ENCODE assay signal across 23 cellular contexts in genomic region chr10:88617772-88618300, GRCh38. TPM values are rescaled to one million over a fixed set of nuclear protein-coding genes. Genes with fewer than 3 reads are reported as not detected.
DNase-seq lines count a peak whose midpoint lies in the region; ATAC-seq and TF ChIP-seq lines count a peak whose summit lies in the region.
"Had no signal": no experiment of that assay in that cellular context is flagged by ENCODE, and none has a peak within 500 bp of the region (broad histone marks: within the 10 kb centered on the region; RNA-seq: fewer than 3 reads in every experiment).

No MANE protein-coding gene starts in this region.

- H3K27me3 Mint-ChIP-seq in activated naive CD8-positive, alpha-beta T cell treated with anti-CD3 and anti-CD28 coated beads, Interleukin-2, amount 50 U/mL, for 24 hours = no peaks in the 10 kb centered on the region

- TF ChIP-seq CTCF in BE2C (IDR thresholded peaks at IDR 0.05; ENCODE audit: low read depth, low read length) (no peak), omental fat pad (IDR thresholded peaks at IDR 0.05) (no peak), lower leg skin (IDR thresholded peaks at IDR 0.05) (no peak)

- H3K9me3 ChIP-seq in BE2C = no peaks in the 10 kb centered on the region
- peaks cover 0 to 8% (median 5%) of the 10 kb centered on the region in 11 experiments; a peak in 4 of 22 replicates for H3K9me3 ChIP-seq in BLaER1 treated with 17β-estradiol and CSF1 and Interleukin-3, amounts not matched to agents 10 nM and 100 nM (replicated peaks in 1 of 11)
- H3K9me3 ChIP-seq: HAP-1 had no signal

- DNase-seq in BE2C = peak; percentile 7
- DNase-seq in omental fat pad (ENCODE audit: low spot score) = no peak
- no peak for DNase-seq in germinal center (ENCODE audit: low spot score)
- DNase-seq in lower leg skin (ENCODE audit: low spot score in 2 of 2) = no peak
- no peak for DNase-seq in activated naive CD8-positive, alpha-beta T cell treated with anti-CD3 and anti-CD28 coated beads, Interleukin-2, amount 50 U/mL, for 24 hours
- DNase-seq: Calu3; CD8-positive, alpha-beta T cell; DMS 273 treated with DMSO at 0.1 percent for 48 hours; DMS53; DND-41; EL; IMR-90 had no signal

- H3K27ac Mint-ChIP-seq in activated naive CD8-positive, alpha-beta T cell treated with anti-CD3 and anti-CD28 coated beads, Interleukin-2, amount 50 U/mL, for 24 hours = no peak overlapping the region
- H3K27ac Mint-ChIP-seq: CD8-positive, alpha-beta T cell had no signal

- no peak overlapping the region for H3K4me3 Mint-ChIP-seq in activated naive CD8-positive, alpha-beta T cell treated with anti-CD3 and anti-CD28 coated beads, Interleukin-2, amount 50 U/mL, for 24 hours
- H3K4me3 Mint-ChIP-seq: CD8-positive, alpha-beta T cell had no signal

- no peak for ATAC-seq in SK-N-SH treated with all-trans-retinoic acid at 6 μM for 48 hours
- ATAC-seq in omental fat pad (ENCODE audit: low FRiP score) = peak; percentile 59
- no peak for ATAC-seq in esophagus mucosa
- ATAC-seq in activated naive CD8-positive, alpha-beta T cell treated with anti-CD3 and anti-CD28 coated beads, Interleukin-2, amount 50 U/mL, for 24 hours = no peak
- ATAC-seq: CD8-positive, alpha-beta T cell; GM12878; K562 had no signal

- H3K4me1 Mint-ChIP-seq in activated naive CD8-positive, alpha-beta T cell treated with anti-CD3 and anti-CD28 coated beads, Interleukin-2, amount 50 U/mL, for 24 hours = no peaks in the 10 kb centered on the region

- TF ChIP-seq POLR2A in lower leg skin (IDR thresholded peaks at IDR 0.05) = no peak

- H3K9ac ChIP-seq in BLaER1 treated with 17β-estradiol and CSF1 and Interleukin-3, amounts not matched to agents 10 nM and 100 nM = no peak overlapping the region
- H3K9ac ChIP-seq: GM23248 had no signal

- no peak overlapping the region for H3K4me3 ChIP-seq in BE2C (ENCODE audit: low read depth, low read length)
- no peak overlapping the region for H3K4me3 ChIP-seq in BLaER1 treated with 17β-estradiol and CSF1 and Interleukin-3, amounts not matched to agents 10 nM and 100 nM
- no peak overlapping the region for H3K4me3 ChIP-seq in lower leg skin (ENCODE audit: low read depth, poor library complexity, severe bottlenecking)
- H3K4me3 ChIP-seq: GM12878, GM23248, HAP-1, K562 had no signal

- H4K20me1 ChIP-seq in BLaER1 treated with 17β-estradiol and CSF1 and Interleukin-3, amounts not matched to agents 10 nM and 100 nM = no peaks in the 10 kb centered on the region

- peaks cover 9% of the 10 kb centered on the region for H3K4me1 ChIP-seq in BE2C
- peaks cover 0 to 29% (median 22%) of the 10 kb centered on the region in 10 experiments; a peak in 16 of 20 replicates for H3K4me1 ChIP-seq in BLaER1 treated with 17β-estradiol and CSF1 and Interleukin-3, amounts not matched to agents 10 nM and 100 nM
- H3K4me1 ChIP-seq: HAP-1 had no signal

- peak overlapping the region in 7 of 11 experiments; percentile 6 to 66 (median 58); a peak in 11 of 22 replicates for H3K4me2 ChIP-seq in BLaER1 treated with 17β-estradiol and CSF1 and Interleukin-3, amounts not matched to agents 10 nM and 100 nM

- no peaks in the 10 kb centered on the region for H3K27me3 ChIP-seq in BE2C
- no peaks in the 10 kb centered on the region for H3K27me3 ChIP-seq in BLaER1 treated with 17β-estradiol and CSF1 and Interleukin-3, amounts not matched to agents 10 nM and 100 nM

- no peaks in the 10 kb centered on the region for H3K9me3 Mint-ChIP-seq in activated naive CD8-positive, alpha-beta T cell treated with anti-CD3 and anti-CD28 coated beads, Interleukin-2, amount 50 U/mL, for 24 hours
- H3K9me3 Mint-ChIP-seq: CD8-positive, alpha-beta T cell had no signal

- WGBS in lower leg skin, 2 donors = 73 to 81% methylated on average over 1 of the region's 1 CpG

- H3K36me3 Mint-ChIP-seq in activated naive CD8-positive, alpha-beta T cell treated with anti-CD3 and anti-CD28 coated beads, Interleukin-2, amount 50 U/mL, for 24 hours (ENCODE audit: low read depth) = no peaks in the 10 kb centered on the region
- H3K36me3 Mint-ChIP-seq: CD8-positive, alpha-beta T cell had no signal

- intact Hi-C loops in lower leg skin (cut with DNase I; ENCODE audit: low total_unique reads) = no loop called here

- H3K36me3 ChIP-seq in BE2C = no peaks in the 10 kb centered on the region
- no peaks in the 10 kb centered on the region for H3K36me3 ChIP-seq in BLaER1 treated with 17β-estradiol and CSF1 and Interleukin-3, amounts not matched to agents 10 nM and 100 nM
- H3K36me3 ChIP-seq: HAP-1 had no signal

- H3K27ac ChIP-seq in BLaER1 treated with 17β-estradiol and CSF1 and Interleukin-3, amounts not matched to agents 10 nM and 100 nM = no peak overlapping the region
- H3K27ac ChIP-seq: GM23248 had no signal

TF ChIP-seq in SK-N-SH treated with all-trans-retinoic acid at 6 μM for 48 hours, 23 proteins besides CTCF, POLR2A, EP300 and RAD21:
- TF ChIP-seq TSHZ2 (CRISPR knock-in tag; IDR thresholded peaks at IDR 0.05) (peak; percentile 48; the same call in 1 of the 2 replicates), ZFP30 (CRISPR knock-in tag; IDR thresholded peaks at IDR 0.05) (no peak), TCF4 (CRISPR knock-in tag; IDR thresholded peaks at IDR 0.05; ENCODE audit: borderline replicate concordance) (peak; percentile 73; the same call in 1 of the 2 replicates), ZFP3 (CRISPR knock-in tag; IDR thresholded peaks at IDR 0.05) (no peak)

RNA-seq across cellular contexts. Expression of gene LIPJ, which starts 31.3 kb away (rescaled TPM):
- 0.29 TPM for polyA plus RNA-seq in BE2C (2012; ENCODE audit: insufficient read depth, insufficient read length, low read depth)
- total RNA-seq in omental fat pad (under 1 TPM in 3 of 4 donors, not detected in 1; 0.19 to 0.47 (median 0.46) TPM), esophagus mucosa (0.12 TPM), lower leg skin (under 1 TPM in 1 of 4 donors, not detected in 3; 0.15 TPM)
- total RNA-seq: Calu3; CD8-positive, alpha-beta T cell; G401; GM23248; H4; IMR-90; K562 had no signal
- polyA plus RNA-seq: BJ, IMR-90, K562 had no signal

RNA-seq across cellular contexts. Expression of gene RNLS, which starts 34.7 kb away (rescaled TPM):
- 5.1 TPM for polyA plus RNA-seq in BE2C (2012; ENCODE audit: insufficient read depth, insufficient read length, low read depth)
- total RNA-seq in omental fat pad (10 to 100 TPM; 13.3 to 24.7 (median 18.3) TPM), esophagus mucosa (10.0 TPM), lower leg skin (10 to 100 TPM in 2 of 4 donors, 1 to 10 TPM in 2; 6.8 to 18.3 (median 10.9) TPM)

RNA-seq across cellular contexts. Expression of gene LIPF, which starts 46.4 kb away (rescaled TPM):
- polyA plus RNA-seq in BE2C (2012; ENCODE audit: insufficient read depth, insufficient read length, low read depth) = not detected
- not detected for total RNA-seq in omental fat pad
- not detected for total RNA-seq in esophagus mucosa
- not detected for total RNA-seq in lower leg skin
- total RNA-seq: A172; Calu3; CD8-positive, alpha-beta T cell; G401; GM12878; GM23248; H4; IMR-90; K562 had no signal
- polyA plus RNA-seq: BJ, GM12878, GM23248, IMR-90, K562 had no signal
